9 cellular contexts compared by ENCODE assay signal in the genomic region with DNA sequence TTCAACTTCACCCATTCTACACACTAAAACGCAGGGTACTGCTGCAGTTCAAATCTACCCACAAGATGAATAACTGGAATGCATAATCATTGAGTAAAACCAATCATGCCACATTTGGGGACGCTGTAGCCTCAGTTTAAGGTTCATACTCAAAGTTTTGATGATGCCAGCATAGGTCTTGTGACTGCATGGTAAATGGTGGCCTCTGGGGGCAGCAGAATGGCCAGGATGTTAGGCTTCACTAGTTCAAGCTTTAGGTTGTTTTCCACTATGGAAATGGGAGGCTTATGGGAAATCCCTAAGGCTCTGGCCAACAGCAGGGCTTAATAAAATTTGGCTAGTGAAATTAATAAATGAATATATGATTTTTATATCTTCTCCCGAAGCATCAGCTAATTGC.
DNase-seq lines count a peak whose midpoint lies in the region; ATAC-seq and TF ChIP-seq lines count a peak whose summit lies in the region.
"Had no signal": no experiment of that assay in that cellular context is flagged by ENCODE, and none has a peak within 500 bp of the region (broad histone marks: within the 10 kb centered on the region; RNA-seq: fewer than 3 reads in every experiment).

No MANE protein-coding gene starts in this region.

- H3F3A ChIP-seq in MM.1S (ENCODE audit: insufficient read depth, low read length): no peaks in the 10 kb centered on the region

- H3K9ac ChIP-seq in MM.1S (ENCODE audit: low read length): no peak overlapping the region

- H3K27ac ChIP-seq in 22Rv1: no peak overlapping the region
- no peak overlapping the region for H3K27ac ChIP-seq in MM.1S (ENCODE audit: low read length)

- no peak overlapping the region for H3K4me2 ChIP-seq in MM.1S (ENCODE audit: low read depth, low read length)

- no peaks in the 10 kb centered on the region for H4K20me1 ChIP-seq in MM.1S (ENCODE audit: insufficient read depth, low read length)

- no peaks in the 10 kb centered on the region for H3K79me2 ChIP-seq in MM.1S (ENCODE audit: low read length)

- H3K9me2 ChIP-seq in MM.1S (replicated peaks; ENCODE audit: insufficient read depth, low read length): no peaks in the 10 kb centered on the region

- no peaks in the 10 kb centered on the region for H3K9me3 Mint-ChIP-seq in endothelial cell (ENCODE audit: unreplicated experiment)
- H3K9me3 Mint-ChIP-seq: activated T-cell treated with anti-CD3 and anti-CD28 coated beads, Interleukin-2, amount 50 U/mL, for 4 hours had no signal

- H3K36me3 ChIP-seq in MM.1S (replicated peaks; ENCODE audit: insufficient read depth, low read length): no peaks in the 10 kb centered on the region

- peaks cover 7% of the 10 kb centered on the region for H3K4me1 Mint-ChIP-seq in endothelial cell (ENCODE audit: unreplicated experiment)

- no peaks in the 10 kb centered on the region for H3K27me3 ChIP-seq in MM.1S (replicated peaks; ENCODE audit: insufficient read depth, low read length)

- H3K4me3 ChIP-seq in MM.1S (ENCODE audit: low read length): no peak overlapping the region

- H2AFZ ChIP-seq in MM.1S (ENCODE audit: low read length): no peak overlapping the region

- H3K36me3 Mint-ChIP-seq in endothelial cell (ENCODE audit: low read depth, unreplicated experiment): no peaks in the 10 kb centered on the region

- H3K4me1 ChIP-seq in MM.1S (ENCODE audit: low read length): no peaks in the 10 kb centered on the region

- no peaks in the 10 kb centered on the region for H3K9me3 ChIP-seq in MM.1S (replicated peaks; ENCODE audit: insufficient read depth, low read length)

- peak; percentile 42 for DNase-seq in MM.1S
- DNase-seq in endothelial cell (ENCODE audit: low spot score): peak; percentile 11
- no peak for DNase-seq in activated CD8-positive, alpha-beta memory T cell treated with anti-CD3 and anti-CD28 coated beads, Interleukin-2, amount 50 U/mL, for 4 hours
- no peak for DNase-seq in HCEC 1CT
- no peak for DNase-seq in NCI-H2107 treated with DMSO at 0.1 percent for 48 hours (lab: John Stamatoyannopoulos, UW; ENCODE audit: unreplicated experiment)
- DNase-seq: activated T-cell treated with anti-CD3 and anti-CD28 coated beads, Interleukin-2, amount 50 U/mL, for 4 hours had no signal

- ATAC-seq in GM18502 (IDR thresholded peaks at IDR 0.05; ENCODE audit: poor library complexity, unreplicated experiment): peak; percentile 86
- ATAC-seq in GM18907 (IDR thresholded peaks at IDR 0.05; ENCODE audit: unreplicated experiment): no peak
- ATAC-seq: activated T-cell treated with anti-CD3 and anti-CD28 coated beads, Interleukin-2, amount 50 U/mL, for 4 hours had no signal

- H3K27me3 Mint-ChIP-seq in endothelial cell (ENCODE audit: unreplicated experiment): peaks cover 2% of the 10 kb centered on the region

- H3K27ac Mint-ChIP-seq in endothelial cell (ENCODE audit: unreplicated experiment): no peak overlapping the region

- TF ChIP-seq CTCF in 22Rv1 (IDR thresholded peaks at IDR 0.05) (peak; percentile 74), MM.1S (IDR thresholded peaks at IDR 0.05; ENCODE audit: low read length) (peak; percentile 67), endothelial cell (IDR thresholded peaks at IDR 0.05; ENCODE audit: unreplicated experiment) (peak; percentile 40)

- H3K4me3 Mint-ChIP-seq in endothelial cell (ENCODE audit: unreplicated experiment): no peak overlapping the region
- H3K4me3 Mint-ChIP-seq: activated T-cell treated with anti-CD3 and anti-CD28 coated beads, Interleukin-2, amount 50 U/mL, for 4 hours had no signal

Comparison
In these comparisons a context has a peak if more than half of its experiments do, and no peak if none do; other contexts are left out.
1. DNase-seq: peak in MM.1S (single experiment) and endothelial cell (single experiment); none in activated CD8-positive, alpha-beta memory T cell treated with anti-CD3 and anti-CD28 coated beads, Interleukin-2, amount 50 U/mL, for 4 hours (single experiment), HCEC 1CT (single experiment) and NCI-H2107 treated with DMSO at 0.1 percent for 48 hours (single experiment).
2. Peak in every context shown above with its lines, with median percentiles within 50 percentile points of each other: CTCF ChIP-seq.